In genomic region chr17:45384800-45385262, GRCh38 we compare ENCODE assay signal across 12 cellular contexts. TPM values are rescaled to one million over a fixed set of nuclear protein-coding genes. Genes with fewer than 3 reads are reported as not detected.
DNase-seq lines count a peak whose midpoint lies in the region; ATAC-seq, FAIRE-seq and TF ChIP-seq lines count a peak whose summit lies in the region.
"Had no signal": no experiment of that assay in that cellular context is flagged by ENCODE, and none has a peak within 500 bp of the region (broad histone marks: within the 10 kb centered on the region; RNA-seq: fewer than 3 reads in every experiment).

No MANE protein-coding gene starts in this region.

- WGBS in GM12878 (ENCODE audit: insufficient coverage, insufficient replicate concordance, low lambda C conversion rate, missing lambda C conversion rate), result 84% methylated on average over 20 of the region's 20 CpGs

- TF ChIP-seq CTCF in GM12878 (IDR thresholded peaks at IDR 0.05 in 2 of 3, conservative IDR thresholded peaks at IDR 0.05 in 1 of 3; ENCODE audit: control insufficient read depth in 2 of 3, extremely low read depth in 1 of 3, insufficient read depth in 1 of 3, low read depth in 3 of 3, low read length in 3 of 3) (no peak), left lung (IDR thresholded peaks at IDR 0.05) (no peak), natural killer cell (IDR thresholded peaks at IDR 0.05) (no peak)

- TF ChIP-seq RAD21 in GM12878 (IDR thresholded peaks at IDR 0.05; ENCODE audit: insufficient read depth, low read depth, low read length), result no peak

- H3K36me3 ChIP-seq in GM12878 (ENCODE audit: control insufficient read depth in 2 of 2, insufficient read depth in 2 of 2, low read length in 1 of 2) (no peaks in the 10 kb centered on the region), left lung (no peaks in the 10 kb centered on the region)
- H3K36me3 ChIP-seq: WERI-Rb-1 had no signal

- H3K4me3 ChIP-seq in GM12878 (no peak overlapping the region), left lung (no peak overlapping the region)
- H3K4me3 ChIP-seq: lung had no signal

- H3K9me3 ChIP-seq in GM12878 (replicated peaks; ENCODE audit: control insufficient read depth, insufficient read depth, low read length) (no peaks in the 10 kb centered on the region), left lung (no peaks in the 10 kb centered on the region)

- H3K4me2 ChIP-seq in GM12878 (ENCODE audit: control insufficient read depth, insufficient read depth), result peak overlapping the region; percentile 53; the same call in 1 of the 2 replicates

- H3K36me3 Mint-ChIP-seq in natural killer cell, result no peaks in the 10 kb centered on the region
- H3K36me3 Mint-ChIP-seq: naive thymus-derived CD4-positive, alpha-beta T cell had no signal

- H3K27me3 ChIP-seq in GM12878 (replicated peaks in 1 of 2; ENCODE audit: control insufficient read depth in 2 of 2, insufficient read depth in 2 of 2, low read length in 1 of 2) (no peaks in the 10 kb centered on the region), left lung (no peaks in the 10 kb centered on the region)

- no peak overlapping the region for H2AFZ ChIP-seq in GM12878 (ENCODE audit: control insufficient read depth, low read depth, low read length)

- in situ Hi-C loops in GM12878 (cut with MboI), result loop anchor here (5.0 kb wide), 2 partner anchors 108 to 168 kb away; no protein-coding TSS in a partner anchor

- TF ChIP-seq POLR2A in GM12878 (IDR thresholded peaks at IDR 0.05; ENCODE audit: low read depth, low read length), result no peak

- H3K4me1 ChIP-seq in GM12878 (ENCODE audit: control insufficient read depth, insufficient read depth, low read length), result peaks cover 22% of the 10 kb centered on the region
- H3K4me1 ChIP-seq in left lung, result peaks cover 0 to 10% of the 10 kb centered on the region in 2 donors

- no peaks in the 10 kb centered on the region for H4K20me1 ChIP-seq in GM12878 (ENCODE audit: control insufficient read depth, insufficient read depth)

- no peak overlapping the region for H3K27ac ChIP-seq in GM12878 (ENCODE audit: control insufficient read depth, insufficient read depth)
- H3K27ac ChIP-seq in left lung, result no peak overlapping the region
- H3K27ac ChIP-seq: WERI-Rb-1 had no signal

- H3K9me3 Mint-ChIP-seq in stimulated activated naive CD8-positive, alpha-beta T cell treated with anti-CD3 and anti-CD28 coated beads, Interleukin-15, amount 100 ng/mL, for 72 hours, result no peaks in the 10 kb centered on the region
- H3K9me3 Mint-ChIP-seq in natural killer cell, result no peaks in the 10 kb centered on the region
- H3K9me3 Mint-ChIP-seq: naive thymus-derived CD4-positive, alpha-beta T cell had no signal

- FAIRE-seq in GM12878 (lab: Jason Lieb, UNC), result no peak
- FAIRE-seq: frontal cortex had no signal

- H3K4me1 Mint-ChIP-seq in stimulated activated naive CD8-positive, alpha-beta T cell treated with anti-CD3 and anti-CD28 coated beads, Interleukin-15, amount 100 ng/mL, for 72 hours, result peaks cover 46% of the 10 kb centered on the region
- H3K4me1 Mint-ChIP-seq in natural killer cell, result peaks cover 0 to 6% of the 10 kb centered on the region in 2 donors

- peak; percentile 3 for ATAC-seq in stimulated activated naive CD8-positive, alpha-beta T cell treated with anti-CD3 and anti-CD28 coated beads, Interleukin-15, amount 100 ng/mL, for 72 hours
- ATAC-seq in stimulated activated naive CD8-positive, alpha-beta T cell treated with anti-CD3 and anti-CD28 coated beads, Interleukin-15, Interleukin-2, amounts not matched to agents 100 U/mL and 50 U/mL, for 24 hours, result no peak
- ATAC-seq in GM12878, result no peak
- peak; percentile 2 for ATAC-seq in left lung
- no peak for ATAC-seq in natural killer cell

- no peak for DNase-seq in stimulated activated naive CD8-positive, alpha-beta T cell treated with anti-CD3 and anti-CD28 coated beads, Interleukin-15, amount 100 ng/mL, for 72 hours
- DNase-seq in stimulated activated naive CD8-positive, alpha-beta T cell treated with anti-CD3 and anti-CD28 coated beads, Interleukin-15, Interleukin-2, amounts not matched to agents 100 U/mL and 50 U/mL, for 24 hours, result no peak
- DNase-seq in GM12878 (ENCODE audit: low read depth, low spot score), result no peak
- DNase-seq in left lung, result no peak
- DNase-seq in NCI-H510A treated with DMSO at 0.1 percent for 48 hours (lab: John Stamatoyannopoulos, UW), result no peak
- no peak for DNase-seq in natural killer cell
- no peak for DNase-seq in OCI-M1 (lab: John Stamatoyannopoulos, UW)
- no peak for DNase-seq in NCI-H748 treated with DMSO at 0.1 percent for 48 hours (lab: John Stamatoyannopoulos, UW)

- H3K4me3 Mint-ChIP-seq in stimulated activated naive CD8-positive, alpha-beta T cell treated with anti-CD3 and anti-CD28 coated beads, Interleukin-15, amount 100 ng/mL, for 72 hours, result no peak overlapping the region
- no peak overlapping the region for H3K4me3 Mint-ChIP-seq in natural killer cell

- H3K27me3 Mint-ChIP-seq in stimulated activated naive CD8-positive, alpha-beta T cell treated with anti-CD3 and anti-CD28 coated beads, Interleukin-15, amount 100 ng/mL, for 72 hours, result peaks cover 24% of the 10 kb centered on the region
- peaks cover 6 to 22% of the 10 kb centered on the region in 2 donors for H3K27me3 Mint-ChIP-seq in natural killer cell (ENCODE audit: low read depth in 2 of 2)

- RAD21 ChIA-PET in GM12878 (lab: Charles Lee; ENCODE audit: unreplicated experiment), result interaction anchor here (0.7 to 7.4 kb wide), 18 partner anchors 12 to 165 kb away, joined by 3 to 150 read pairs (median 8); partner anchors contain the start of gene MAP3K14

- SMC1A ChIA-PET in GM12878 (lab: Charles Lee; ENCODE audit: uncharacterized antibody, unreplicated experiment), result interaction anchor here (0.6 to 12.7 kb wide), 28 partner anchors 9 to 164 kb away, joined by 3 to 184 read pairs (median 5); partner anchors contain the start of genes FMNL1 and MAP3K14

- H3K27ac Mint-ChIP-seq in stimulated activated naive CD8-positive, alpha-beta T cell treated with anti-CD3 and anti-CD28 coated beads, Interleukin-15, amount 100 ng/mL, for 72 hours, result no peak overlapping the region
- no peak overlapping the region for H3K27ac Mint-ChIP-seq in natural killer cell

- H3K9ac ChIP-seq in GM12878 (ENCODE audit: control insufficient read depth, insufficient read depth, low read length), result peak overlapping the region; percentile 42; the same call in 1 of the 2 replicates

- TF ChIP-seq EP300 in GM12878 (IDR thresholded peaks at IDR 0.05; ENCODE audit: borderline replicate concordance in 1 of 2, control insufficient read depth in 1 of 2, low read depth in 2 of 2, low read length in 2 of 2), result no peak

- no peaks in the 10 kb centered on the region for H3K79me2 ChIP-seq in GM12878 (ENCODE audit: control insufficient read depth, insufficient read depth, low read length)

- CTCF ChIA-PET in GM12878 (lab: Yijun Ruan, JAX), result interaction anchor here (0.6 to 15.5 kb wide), 34 partner anchors 10 to 164 kb away, joined by 3 to 291 read pairs (median 6); partner anchors contain the start of genes FMNL1 and MAP3K14

- no TSS peak for BruUV-seq in GM12878 (replicated peaks; lab: Mats Ljungman, UMichigan)

- POLR2A ChIA-PET in GM12878 (lab: Charles Lee), result interaction anchor here (0.5 to 1.6 kb wide), 9 partner anchors 27 to 236 kb away, joined by 3 to 6 read pairs (median 4); partner anchors contain the start of gene MAP3K14

- intact Hi-C loops in GM12878 (cut with micrococcal nuclease; ENCODE audit: unreplicated experiment) (loop anchor here (1.0 to 5.0 kb wide), 4 partner anchors 70 to 166 kb away; no protein-coding TSS in a partner anchor), left lung (cut with DNase I) (loop anchor here (5.0 to 10.0 kb wide), 3 partner anchors 108 to 168 kb away; no protein-coding TSS in a partner anchor), natural killer cell (cut with micrococcal nuclease) (loop anchor here (1.0 kb wide), 3 partner anchors 108 to 250 kb away; partner anchors contain the start of gene ACBD4)

TF ChIP-seq in GM12878, 131 proteins besides CTCF, POLR2A, EP300 and RAD21 (continues in another document):
- TF ChIP-seq POU2F2 (IDR thresholded peaks at IDR 0.05; ENCODE audit: borderline replicate concordance, low read depth, low read length), result no peak
- no peak for TF ChIP-seq TCF3 (IDR thresholded peaks at IDR 0.05; ENCODE audit: borderline replicate concordance, insufficient read depth, low read depth, low read length)
- no peak for TF ChIP-seq SMAD1 (IDR thresholded peaks at IDR 0.05; ENCODE audit: low read depth, partially characterized antibody)
- no peak for TF ChIP-seq SIX5 (IDR thresholded peaks at IDR 0.05; ENCODE audit: low read depth, low read length, severe bottlenecking)

RNA-seq across cellular contexts. Expression of gene ARHGAP27, which starts 47.8 kb away (rescaled TPM):
- 67.6 and 70.0 TPM in 2 replicates for total RNA-seq in GM12878 (2013; cell fraction: nucleolus; rRNA removed)
- total RNA-seq in GM12878 (2014; rRNA removed), result 28.7 and 30.3 TPM in 2 replicates
- 14.1 and 14.6 TPM in 2 replicates for total RNA-seq in GM12878 (2014; rRNA removed; fragmentation: Illumina TruSeq; extraction: Trizol)
- total RNA-seq in GM12878 (2021), result 33.1 and 45.7 TPM in 2 replicates
- 10.4 TPM for polyA plus RNA-seq in GM12878 (2011; ENCODE audit: low read depth)
- 9.2 and 16.0 TPM in 2 replicates for polyA plus RNA-seq in GM12878 (2011; rRNA removed)
- polyA plus RNA-seq in GM12878 (2011; cell fraction: cytosol; rRNA removed), result 12.8 and 21.8 TPM in 2 replicates
- 221 and 238 TPM in 2 replicates for polyA plus RNA-seq in GM12878 (2011; cell fraction: nucleus; rRNA removed)
- 16.7 and 22.4 TPM in 2 replicates for polyA plus RNA-seq in GM12878 (2012)
- 8.3 and 16.1 TPM in 2 replicates for polyA plus RNA-seq in GM12878 (2014; fragmentation: Illumina TruSeq; extraction: Trizol)
- polyA plus RNA-seq in GM12878 (2014; fragmentation: Nextera tagmentation; extraction: Ambion mirVana), result 1 to 10 TPM in 1 of 2 experiments, under 1 TPM in 1; 0.64 to 1.1 TPM
- 41.3 and 43.8 TPM in 2 replicates for polyA plus RNA-seq in GM12878 (2014; rRNA removed)
- 10 to 100 TPM; 19.2 to 19.3 TPM for polyA plus RNA-seq in GM12878 (2016; fragmentation: Nextera tagmentation; extraction: Ambion mirVana)
- polyA minus RNA-seq in GM12878 (2011; rRNA and poly(A)+ RNA removed), result 14.5 and 30.4 TPM in 2 replicates
- 8.4 and 9.3 TPM in 2 replicates for polyA minus RNA-seq in GM12878 (2011; cell fraction: cytosol; rRNA and poly(A)+ RNA removed)
- 37.4 and 76.3 TPM in 2 replicates for polyA minus RNA-seq in GM12878 (2011; cell fraction: nucleus; rRNA and poly(A)+ RNA removed)
- total RNA-seq in left lung, result 10 to 100 TPM; 62.4 to 80.6 TPM
- 100 to 1,000 TPM; 125 to 141 (median 126) TPM for total RNA-seq in natural killer cell

Comparison
In these comparisons a context has a peak if more than half of its experiments do, and no peak if none do; other contexts are left out.
1. ATAC-seq: peak in stimulated activated naive CD8-positive, alpha-beta T cell treated with anti-CD3 and anti-CD28 coated beads, Interleukin-15, amount 100 ng/mL, for 72 hours (single experiment) and left lung (single experiment); none in stimulated activated naive CD8-positive, alpha-beta T cell treated with anti-CD3 and anti-CD28 coated beads, Interleukin-15, Interleukin-2, amounts not matched to agents 100 U/mL and 50 U/mL, for 24 hours (single experiment), GM12878 (single experiment) and natural killer cell (0 of 3).